Comparison of ENCODE assay signal across 2 cellular contexts in the genomic region with DNA sequence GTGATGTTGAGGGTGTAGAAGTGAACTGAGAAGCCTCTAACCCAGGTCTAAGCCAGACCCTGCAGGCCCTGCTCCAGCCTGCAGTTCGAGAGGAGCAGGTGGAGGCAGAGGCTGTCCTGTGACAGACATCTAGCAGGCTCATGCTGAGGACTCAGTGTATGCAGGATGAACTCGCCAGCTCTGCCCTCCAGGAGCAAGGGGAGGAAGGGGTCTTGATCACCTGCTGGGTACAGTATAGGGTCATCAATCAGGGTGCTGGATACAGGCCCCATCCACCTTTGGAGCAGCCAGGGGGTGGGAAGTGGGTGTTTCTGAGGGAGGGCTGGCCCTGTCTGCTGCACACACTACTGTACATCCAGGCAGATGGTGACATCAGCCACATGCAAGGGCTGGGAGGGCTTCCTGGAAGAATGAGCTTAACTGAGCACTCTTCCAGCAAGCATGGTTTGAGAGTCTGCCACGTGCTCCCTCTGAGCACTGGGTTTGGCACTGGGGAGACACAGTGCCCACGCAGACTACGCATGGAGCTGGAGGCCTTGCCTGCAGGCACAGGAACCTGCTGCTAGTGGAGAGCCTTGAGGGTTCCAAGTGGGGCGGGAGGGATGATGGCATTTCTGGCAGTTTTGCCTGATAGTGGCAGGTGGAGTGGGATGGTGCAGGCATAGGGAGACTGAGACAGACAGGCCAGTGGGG.
TF ChIP-seq lines count a peak whose summit lies in the region.

No MANE protein-coding gene starts in this region.

TF ChIP-seq in SK-N-SH, 30 proteins besides CTCF, POLR2A, EP300 and RAD21:
- TF ChIP-seq TEAD4 (IDR thresholded peaks at IDR 0.05; ENCODE audit: borderline replicate concordance, insufficient read depth) = no peak
- TF ChIP-seq FOXM1 (IDR thresholded peaks at IDR 0.05; ENCODE audit: low read depth) = no peak
- TF ChIP-seq REST (IDR thresholded peaks at IDR 0.05; ENCODE audit: low read depth, low read length) = no peak
- no peak for TF ChIP-seq NRF1 (IDR thresholded peaks at IDR 0.05; ENCODE audit: low read depth, low read length)
- TF ChIP-seq, protein P1, sequence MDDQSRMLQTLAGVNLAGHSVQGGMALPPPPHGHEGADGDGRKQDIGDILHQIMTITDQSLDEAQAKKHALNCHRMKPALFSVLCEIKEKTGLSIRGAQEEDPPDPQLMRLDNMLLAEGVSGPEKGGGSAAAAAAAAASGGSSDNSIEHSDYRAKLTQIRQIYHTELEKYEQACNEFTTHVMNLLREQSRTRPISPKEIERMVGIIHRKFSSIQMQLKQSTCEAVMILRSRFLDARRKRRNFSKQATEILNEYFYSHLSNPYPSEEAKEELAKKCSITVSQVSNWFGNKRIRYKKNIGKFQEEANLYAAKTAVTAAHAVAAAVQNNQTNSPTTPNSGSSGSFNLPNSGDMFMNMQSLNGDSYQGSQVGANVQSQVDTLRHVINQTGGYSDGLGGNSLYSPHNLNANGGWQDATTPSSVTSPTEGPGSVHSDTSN (IDR thresholded peaks at IDR 0.05) = no peak
- TF ChIP-seq TAF1 (IDR thresholded peaks at IDR 0.05; ENCODE audit: borderline replicate concordance, low read depth, low read length) = no peak
- no peak for TF ChIP-seq CHD2 (IDR thresholded peaks at IDR 0.05; ENCODE audit: low read length, partially characterized antibody)
- no peak for TF ChIP-seq MEF2A (IDR thresholded peaks at IDR 0.05; ENCODE audit: borderline replicate concordance, low read depth)
- TF ChIP-seq EZH2phosphoT487 (IDR thresholded peaks at IDR 0.05; ENCODE audit: borderline replicate concordance, low read depth) = no peak

TF ChIP-seq in SK-N-SH treated with all-trans-retinoic acid at 6 μM for 48 hours, 23 proteins besides CTCF, POLR2A, EP300 and RAD21:
- TF ChIP-seq SNAI2 (CRISPR knock-in tag; IDR thresholded peaks at IDR 0.05) (no peak), ZFP3 (CRISPR knock-in tag; IDR thresholded peaks at IDR 0.05) (no peak), TOX (CRISPR knock-in tag; IDR thresholded peaks at IDR 0.05; ENCODE audit: borderline replicate concordance) (no peak), CSDC2 (CRISPR knock-in tag; IDR thresholded peaks at IDR 0.05) (no peak), CREB5 (CRISPR knock-in tag; IDR thresholded peaks at IDR 0.05; ENCODE audit: low read depth) (no peak), ISL1 (CRISPR knock-in tag; IDR thresholded peaks at IDR 0.05) (no peak), ARNTL (CRISPR knock-in tag; IDR thresholded peaks at IDR 0.05; ENCODE audit: borderline replicate concordance, low read depth) (no peak), PATZ1 (CRISPR knock-in tag; IDR thresholded peaks at IDR 0.05; ENCODE audit: borderline replicate concordance) (no peak), TCF4 (CRISPR knock-in tag; IDR thresholded peaks at IDR 0.05; ENCODE audit: borderline replicate concordance) (no peak), ZNF70 (CRISPR knock-in tag; IDR thresholded peaks at IDR 0.05) (no peak), RARB (CRISPR knock-in tag; IDR thresholded peaks at IDR 0.05) (no peak), OSR1 (CRISPR knock-in tag; IDR thresholded peaks at IDR 0.05) (no peak), ZNF8 (CRISPR knock-in tag; IDR thresholded peaks at IDR 0.05) (no peak), PPARA (CRISPR knock-in tag; IDR thresholded peaks at IDR 0.05; ENCODE audit: borderline replicate concordance) (no peak), ZFP30 (CRISPR knock-in tag; IDR thresholded peaks at IDR 0.05) (no peak), GLIS3 (CRISPR knock-in tag; IDR thresholded peaks at IDR 0.05) (no peak), ZNF565 (CRISPR knock-in tag; conservative IDR thresholded peaks at IDR 0.05; ENCODE audit: low read depth) (no peak)
